Comparison of ENCODE assay signal across 8 cellular contexts in genomic region chr14:90396342-90397339, GRCh38. TPM values are rescaled to one million over a fixed set of nuclear protein-coding genes. Genes with fewer than 3 reads are reported as not detected.
DNase-seq lines count a peak whose midpoint lies in the region; ATAC-seq and TF ChIP-seq lines count a peak whose summit lies in the region.

TSS of gene CALM1 (plus strand) at chr14:90397029. CDS start at chr14:90397231, 202 bp downstream.

- peak; percentile 100 for TF ChIP-seq POLR2A in prostate gland (IDR thresholded peaks at IDR 0.05)

- H3K36me3 ChIP-seq in prostate gland = peaks cover 3 to 4% of the 10 kb centered on the region in 2 donors

- H3K27ac ChIP-seq in prostate gland = peak within 1 kb of the TSS; percentile 81 to 89

- peaks cover 26% of the 10 kb centered on the region for H3K4me1 ChIP-seq in prostate gland (replicated peaks)

- no peaks in the 10 kb centered on the region for H3K27me3 ChIP-seq in prostate gland (replicated peaks; ENCODE audit: insufficient read depth)

- intact Hi-C loops in T-helper 1 cell treated with Interleukin-12 subunit alpha and Interleukin-12 subunit beta and Interleukin-4 antibody, amounts not matched to agents 30 ng/mL and 1 ng/mL, for 36 hours (cut with micrococcal nuclease) = loop anchor here (1.0 to 10.0 kb wide), 10 partner anchors 13 to 1711 kb away; partner anchors contain the start of genes ATXN3, CCDC88C, FOXN3 and GPR68
- intact Hi-C loops in left cardiac atrium (cut with DNase I) (loop anchor here (1.0 to 10.0 kb wide), 4 partner anchors 13 to 358 kb away; no protein-coding TSS in a partner anchor), prostate gland (cut with DNase I) (loop anchor here (2.0 to 5.0 kb wide), 5 partner anchors 14 to 416 kb away; partner anchors contain the start of gene NRDE2)

- no peaks in the 10 kb centered on the region for H3K9me3 ChIP-seq in prostate gland

- H3K4me3 ChIP-seq in GM12875 (ENCODE audit: low read depth, low read length) = peak within 1 kb of the TSS; percentile 77
- peak within 1 kb of the TSS; percentile 90 to 93 for H3K4me3 ChIP-seq in prostate gland

- TF ChIP-seq CTCF in GM12875 (IDR thresholded peaks at IDR 0.05; ENCODE audit: borderline replicate concordance, insufficient read depth, low read depth, low read length) = no peak
- peak in 2 of 4 experiments; percentile 49 to 58 for TF ChIP-seq CTCF in prostate gland (IDR thresholded peaks at IDR 0.05)

- DNase-seq in NCI-H128 (lab: John Stamatoyannopoulos, UW; ENCODE audit: unreplicated experiment) (peak; percentile 86), amniotic epithelial cell (ENCODE audit: low read depth) (peak; percentile 93), left cardiac atrium (peak; percentile 93), prostate gland (ENCODE audit: low spot score) (peak; percentile 91), ureter (ENCODE audit: low spot score) (peak; percentile 95)

- peak; percentile 75 for ATAC-seq in HG02642 (IDR thresholded peaks at IDR 0.05; ENCODE audit: poor library complexity, unreplicated experiment)
- peak; percentile 81 to 88 for ATAC-seq in left cardiac atrium

- WGBS in prostate gland = 1% methylated on average over 64 of the region's 89 CpGs

RNA-seq across cellular contexts. Expression of gene CALM1, which starts in this region (rescaled TPM):
- total RNA-seq in T-helper 1 cell treated with Interleukin-12 subunit alpha and Interleukin-12 subunit beta and Interleukin-4 antibody, amounts not matched to agents 30 ng/mL and 1 ng/mL, for 36 hours = 664 and 667 TPM in 2 replicates
- total RNA-seq in left cardiac atrium (100 to 1,000 TPM; 428 to 511 TPM), prostate gland (100 to 1,000 TPM; 237 to 287 TPM), ureter (335 TPM)

Comparison
In these comparisons a context has a peak if more than half of its experiments do, and no peak if none do; other contexts are left out.
1. Peak in every context shown above with its lines: DNase-seq, ATAC-seq, H3K4me3 ChIP-seq and H3K27ac ChIP-seq.